In genomic region chr14:34029921-34030334, GRCh38 we compare ENCODE assay signal across 12 cellular contexts.
DNase-seq lines count a peak whose midpoint lies in the region; ATAC-seq and TF ChIP-seq lines count a peak whose summit lies in the region.
"Had no signal": no experiment of that assay in that cellular context is flagged by ENCODE, and none has a peak within 500 bp of the region (broad histone marks: within the 10 kb centered on the region; RNA-seq: fewer than 3 reads in every experiment).

No MANE protein-coding gene starts in this region.

- peak overlapping the region; percentile 75 for H3K27ac Mint-ChIP-seq in mesothelial cell of epicardium
- H3K27ac Mint-ChIP-seq in HFFc6: no peak overlapping the region

- no peak overlapping the region for H3K4me3 ChIP-seq in fibroblast of pulmonary artery (replicated peaks; ENCODE audit: low read depth, low read length)

- peak; percentile 3 to 19 for DNase-seq in NCI-H526 (lab: John Stamatoyannopoulos, UW)
- DNase-seq in NCI-H526 treated with DMSO at 0.1 percent for 48 hours (lab: John Stamatoyannopoulos, UW): no peak
- peak; percentile 70 for DNase-seq in fibroblast of pulmonary artery (ENCODE audit: low read depth)
- no peak for DNase-seq in mesothelial cell of epicardium (ENCODE audit: low spot score in 2 of 2, unreplicated experiment in 2 of 2)
- DNase-seq in ureter (ENCODE audit: low spot score): peak; percentile 74
- DNase-seq in GM19240 (ENCODE audit: insufficient read length, low spot score): no peak
- no peak for DNase-seq in HFFc6
- DNase-seq: 8988T; kidney glomerular epithelial cell; NCI-H1092; stimulated activated CD4-positive, alpha-beta T cell treated with anti-CD3 and anti-CD28 coated beads, Interleukin-4, amount 100 ng/mL, for 24 hours had no signal

- no peak for ATAC-seq in HG03432 (IDR thresholded peaks at IDR 0.05; ENCODE audit: unreplicated experiment)

- TF ChIP-seq CTCF in fibroblast of pulmonary artery (IDR thresholded peaks at IDR 0.05; ENCODE audit: low read length, missing control alignments): no peak
- TF ChIP-seq CTCF in mesothelial cell of epicardium (IDR thresholded peaks at IDR 0.05; ENCODE audit: unreplicated experiment): no peak
- TF ChIP-seq CTCF in HFFc6 (IDR thresholded peaks at IDR 0.05): no peak

- H3K36me3 Mint-ChIP-seq in mesothelial cell of epicardium (no peaks in the 10 kb centered on the region), HFFc6 (ENCODE audit: low read depth) (no peaks in the 10 kb centered on the region)

- H3K4me1 Mint-ChIP-seq in mesothelial cell of epicardium (peaks cover 36% of the 10 kb centered on the region), HFFc6 (ENCODE audit: low read depth) (no peaks in the 10 kb centered on the region)

- no peaks in the 10 kb centered on the region for H3K27me3 Mint-ChIP-seq in mesothelial cell of epicardium (ENCODE audit: low read depth)
- peaks cover 6% of the 10 kb centered on the region for H3K27me3 Mint-ChIP-seq in HFFc6 (ENCODE audit: insufficient read depth)

- no peaks in the 10 kb centered on the region for H3K9me3 Mint-ChIP-seq in mesothelial cell of epicardium
- peaks cover 5% of the 10 kb centered on the region; the same call in 1 of the 2 replicates for H3K9me3 Mint-ChIP-seq in HFFc6

- H3K4me3 Mint-ChIP-seq in mesothelial cell of epicardium: no peak overlapping the region
- H3K4me3 Mint-ChIP-seq in HFFc6: no peak overlapping the region

Comparison
In these comparisons a context has a peak if more than half of its experiments do, and no peak if none do; other contexts are left out.
1. DNase-seq: peak in NCI-H526 (2 of 2), fibroblast of pulmonary artery (single experiment) and ureter (single experiment); none in NCI-H526 treated with DMSO at 0.1 percent for 48 hours (single experiment), mesothelial cell of epicardium (0 of 2), GM19240 (single experiment) and HFFc6 (single experiment).